19 cellular contexts compared by ENCODE assay signal in genomic region chr2:30031184-30031583, GRCh38.
"Had no signal": no experiment of that assay in that cellular context is flagged by ENCODE, and none has a peak within 500 bp of the region (broad histone marks: within the 10 kb centered on the region; RNA-seq: fewer than 3 reads in every experiment).

No MANE protein-coding gene starts in this region.

- H3K4me1 ChIP-seq: psoas muscle had no signal

- H3K4me1 Mint-ChIP-seq: activated naive CD8-positive, alpha-beta T cell treated with anti-CD3 and anti-CD28 coated beads for 36 hours; immature natural killer cell; natural killer cell had no signal

- H3K9me3 Mint-ChIP-seq: activated CD4-positive, alpha-beta memory T cell treated with anti-CD3 and anti-CD28 coated beads for 36 hours; activated naive CD8-positive, alpha-beta T cell treated with anti-CD3 and anti-CD28 coated beads for 36 hours; immature natural killer cell; natural killer cell had no signal

- H3K4me3 ChIP-seq: cardiac muscle cell, hepatocyte, psoas muscle had no signal

- H3K4me2 ChIP-seq: hepatocyte had no signal

- H3K36me3 Mint-ChIP-seq: activated CD4-positive, alpha-beta memory T cell treated with anti-CD3 and anti-CD28 coated beads for 36 hours; activated naive CD8-positive, alpha-beta T cell treated with anti-CD3 and anti-CD28 coated beads for 36 hours; immature natural killer cell; natural killer cell had no signal

- H3K4me3 Mint-ChIP-seq: activated CD4-positive, alpha-beta memory T cell treated with anti-CD3 and anti-CD28 coated beads for 36 hours; activated naive CD8-positive, alpha-beta T cell treated with anti-CD3 and anti-CD28 coated beads for 36 hours; immature natural killer cell; natural killer cell had no signal

- H2AFZ ChIP-seq: hepatocyte had no signal

- DNase-seq: activated CD4-positive, alpha-beta memory T cell treated with anti-CD3 and anti-CD28 coated beads for 36 hours; activated gamma-delta T cell treated with Interleukin-2 at 50 U/mL for 16 hours; activated naive CD8-positive, alpha-beta T cell treated with anti-CD3 and anti-CD28 coated beads for 36 hours; activated T-cell treated with anti-CD3 and anti-CD28 coated beads, Interleukin-2, amount 50 U/mL, for 48 hours; aorta; immature natural killer cell; mammary epithelial cell; natural killer cell; occipital lobe; psoas muscle; stimulated activated CD4-positive, alpha-beta T cell treated with anti-CD3 and anti-CD28 coated beads, Interleukin-2, amount 100 ng/mL, for 24 hours; stimulated activated naive CD4-positive, alpha-beta T cell; substantia nigra; T-helper 2 cell; trophoblast cell had no signal

- H3K9me3 ChIP-seq: psoas muscle had no signal

- H3K36me3 ChIP-seq: cardiac muscle cell had no signal

- H3K79me2 ChIP-seq: hepatocyte had no signal

- ATAC-seq: activated CD4-positive, CD25-positive, alpha-beta regulatory T cell treated with anti-CD3 and anti-CD28 coated beads, Interleukin-2, amount 50 U/mL, for 24 hours; natural killer cell; psoas muscle; sciatic nerve had no signal

- H3K27ac ChIP-seq: cardiac muscle cell, hepatocyte, psoas muscle had no signal

- H3K27ac Mint-ChIP-seq: activated CD4-positive, alpha-beta memory T cell treated with anti-CD3 and anti-CD28 coated beads for 36 hours; activated naive CD8-positive, alpha-beta T cell treated with anti-CD3 and anti-CD28 coated beads for 36 hours; immature natural killer cell; natural killer cell had no signal
